1 cellular context compared by ENCODE assay signal in genomic region chr4:7810792-7811535, GRCh38.
TF ChIP-seq lines count a peak whose summit lies in the region.

No MANE protein-coding gene starts in this region.

TF ChIP-seq in HEK293, 187 proteins besides CTCF, POLR2A, EP300 and RAD21 (continued from another document):
- TF ChIP-seq PRDM2 (tag by site-specific recombination; IDR thresholded peaks at IDR 0.05; ENCODE audit: borderline replicate concordance) (no peak), ZFHX2 (tag by site-specific recombination; conservative IDR thresholded peaks at IDR 0.05) (peak; percentile 65), ZNF169 (tag by site-specific recombination; IDR thresholded peaks at IDR 0.05) (no peak), ZBTB44 (tag by site-specific recombination; IDR thresholded peaks at IDR 0.05) (no peak), SP7 (tag by site-specific recombination; IDR thresholded peaks at IDR 0.05) (no peak), EGR2 (tag by site-specific recombination; IDR thresholded peaks at IDR 0.05; ENCODE audit: low read depth) (peak; percentile 74), ZNF175 (tag by site-specific recombination; IDR thresholded peaks at IDR 0.05) (no peak), ZNF398 (tag by site-specific recombination; IDR thresholded peaks at IDR 0.05) (no peak)
